23 cellular contexts compared by ENCODE assay signal in the genomic region with DNA sequence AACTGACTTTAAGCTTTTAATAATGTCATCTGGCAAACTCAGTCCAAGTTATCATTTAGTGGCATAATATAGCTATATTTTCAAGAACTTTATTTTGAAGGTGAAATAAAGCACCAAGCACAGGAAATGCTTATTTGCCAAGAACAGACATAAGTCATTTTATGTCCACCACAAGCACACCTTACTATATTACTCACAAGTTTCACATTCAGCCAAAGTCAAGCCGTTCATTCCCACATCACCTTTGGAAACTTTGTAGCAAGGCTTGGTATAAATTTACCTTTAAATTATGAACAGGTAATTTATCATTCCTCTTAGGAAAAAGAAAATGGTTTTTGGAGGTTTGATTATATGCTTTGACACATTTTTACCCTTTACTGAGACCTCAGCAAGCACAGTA.
DNase-seq lines count a peak whose midpoint lies in the region; ATAC-seq and TF ChIP-seq lines count a peak whose summit lies in the region.
"Had no signal": no experiment of that assay in that cellular context is flagged by ENCODE, and none has a peak within 500 bp of the region (broad histone marks: within the 10 kb centered on the region; RNA-seq: fewer than 3 reads in every experiment).

No MANE protein-coding gene starts in this region.

- POLR2A ChIA-PET in activated CD8-positive, alpha-beta T cell treated with anti-CD3 and anti-CD28 coated beads, Interleukin-2, amount 10 ng/mL, durations not matched to agents 7 days and 5 days (lab: Charles Lee): no interaction called here

- no peak overlapping the region for H2AFZ ChIP-seq in MM.1S (ENCODE audit: low read length)

- H3K4me2 ChIP-seq in MM.1S (ENCODE audit: low read depth, low read length): no peak overlapping the region

- no peak overlapping the region for H3K4me3 Mint-ChIP-seq in activated CD8-positive, alpha-beta T cell treated with anti-CD3 and anti-CD28 coated beads, Interleukin-2, amount 10 ng/mL, durations not matched to agents 7 days and 5 days
- H3K4me3 Mint-ChIP-seq: activated T-cell treated with anti-CD3 and anti-CD28 coated beads, Interleukin-2, amount 50 U/mL, for 24 hours; stimulated activated memory B cell treated with anti-CD40 and anti-IgM and Interleukin-4, amounts not matched to agents 10 μg/mL and 1 μg/mL and 100 μg/mL, for 72 hours had no signal

- H3K27me3 Mint-ChIP-seq in activated CD8-positive, alpha-beta T cell treated with anti-CD3 and anti-CD28 coated beads, Interleukin-2, amount 10 ng/mL, durations not matched to agents 7 days and 5 days (ENCODE audit: low read depth): no peaks in the 10 kb centered on the region
- H3K27me3 Mint-ChIP-seq: activated T-cell treated with anti-CD3 and anti-CD28 coated beads, Interleukin-2, amount 50 U/mL, for 24 hours; stimulated activated memory B cell treated with anti-CD40 and anti-IgM and Interleukin-4, amounts not matched to agents 10 μg/mL and 1 μg/mL and 100 μg/mL, for 72 hours had no signal

- DNase-seq in MM.1S (peak; percentile 23), NCI-H2171 (lab: John Stamatoyannopoulos, UW) (no peak), NCI-H2196 treated with DMSO at 0.1 percent for 48 hours (lab: John Stamatoyannopoulos, UW; ENCODE audit: unreplicated experiment) (no peak)
- DNase-seq in stimulated activated naive CD4-positive, alpha-beta T cell (lab: John Stamatoyannopoulos, UW): no peak
- DNase-seq in activated CD8-positive, alpha-beta T cell treated with anti-CD3 and anti-CD28 coated beads, Interleukin-2, amount 10 ng/mL, durations not matched to agents 7 days and 5 days: no peak
- DNase-seq: activated CD4-positive, alpha-beta T cell treated with anti-CD3 and anti-CD28 coated beads for 48 hours; activated T-cell treated with anti-CD3 and anti-CD28 coated beads, Interleukin-2, amount 50 U/mL, for 24 hours; DMS 273 treated with DMSO at 0.1 percent for 48 hours; effector CD8-positive, alpha-beta T cell; Karpas-422; left cardiac atrium; NCI-H1436; NCI-H446; ovary; SJCRH30; T-helper 9 cell; upper lobe of left lung had no signal

- no peaks in the 10 kb centered on the region for H3K4me1 Mint-ChIP-seq in activated CD8-positive, alpha-beta T cell treated with anti-CD3 and anti-CD28 coated beads, Interleukin-2, amount 10 ng/mL, durations not matched to agents 7 days and 5 days (ENCODE audit: low read depth)
- H3K4me1 Mint-ChIP-seq: stimulated activated memory B cell treated with anti-CD40 and anti-IgM and Interleukin-4, amounts not matched to agents 10 μg/mL and 1 μg/mL and 100 μg/mL, for 72 hours had no signal

- H3K27ac Mint-ChIP-seq in activated CD8-positive, alpha-beta T cell treated with anti-CD3 and anti-CD28 coated beads, Interleukin-2, amount 10 ng/mL, durations not matched to agents 7 days and 5 days: no peak overlapping the region
- H3K27ac Mint-ChIP-seq: activated T-cell treated with anti-CD3 and anti-CD28 coated beads, Interleukin-2, amount 50 U/mL, for 24 hours; stimulated activated memory B cell treated with anti-CD40 and anti-IgM and Interleukin-4, amounts not matched to agents 10 μg/mL and 1 μg/mL and 100 μg/mL, for 72 hours had no signal

- no peaks in the 10 kb centered on the region for H3K27me3 ChIP-seq in MM.1S (replicated peaks; ENCODE audit: insufficient read depth, low read length)
- H3K27me3 ChIP-seq: cardiac muscle cell, SJCRH30, upper lobe of left lung had no signal

- H3K9me3 Mint-ChIP-seq in activated CD8-positive, alpha-beta T cell treated with anti-CD3 and anti-CD28 coated beads, Interleukin-2, amount 10 ng/mL, durations not matched to agents 7 days and 5 days (ENCODE audit: insufficient read depth): no peaks in the 10 kb centered on the region

- no peaks in the 10 kb centered on the region for H3K79me2 ChIP-seq in MM.1S (ENCODE audit: low read length)

- no peaks in the 10 kb centered on the region for H3K36me3 ChIP-seq in MM.1S (replicated peaks; ENCODE audit: insufficient read depth, low read length)
- H3K36me3 ChIP-seq: cardiac muscle cell, ovary, SJCRH30, upper lobe of left lung had no signal

- no peaks in the 10 kb centered on the region for H3K9me3 ChIP-seq in MM.1S (replicated peaks; ENCODE audit: insufficient read depth, low read length)
- H3K9me3 ChIP-seq: ovary, SJCRH30, upper lobe of left lung had no signal

- H4K20me1 ChIP-seq in MM.1S (ENCODE audit: insufficient read depth, low read length): no peaks in the 10 kb centered on the region

- CTCF ChIA-PET in activated CD8-positive, alpha-beta T cell treated with anti-CD3 and anti-CD28 coated beads, Interleukin-2, amount 10 ng/mL, durations not matched to agents 7 days and 5 days (lab: Charles Lee): no interaction called here

- H3F3A ChIP-seq in MM.1S (ENCODE audit: insufficient read depth, low read length): no peaks in the 10 kb centered on the region

- H3K27ac ChIP-seq in MM.1S (ENCODE audit: low read length): no peak overlapping the region
- H3K27ac ChIP-seq: cardiac muscle cell, ovary, SJCRH30, skin epidermis, upper lobe of left lung had no signal

- H3K4me3 ChIP-seq in MM.1S (ENCODE audit: low read length): no peak overlapping the region
- H3K4me3 ChIP-seq: cardiac muscle cell, ovary, SJCRH30, skin epidermis, upper lobe of left lung had no signal

- TF ChIP-seq CTCF in MM.1S (IDR thresholded peaks at IDR 0.05; ENCODE audit: low read length): no peak

- H3K9ac ChIP-seq in MM.1S (ENCODE audit: low read length): no peak overlapping the region

- peak; percentile 73 for ATAC-seq in GM18870 (IDR thresholded peaks at IDR 0.05; ENCODE audit: unreplicated experiment)
- peak; percentile 73 for ATAC-seq in GM21619 (IDR thresholded peaks at IDR 0.05; ENCODE audit: unreplicated experiment)
- ATAC-seq in HG03060 (IDR thresholded peaks at IDR 0.05; ENCODE audit: low read depth, unreplicated experiment): peak; percentile 51
- no peak for ATAC-seq in activated CD8-positive, alpha-beta T cell treated with anti-CD3 and anti-CD28 coated beads, Interleukin-2, amount 10 ng/mL, durations not matched to agents 7 days and 5 days
- ATAC-seq: left cardiac atrium; stimulated activated memory B cell treated with anti-CD40 and anti-IgM and Interleukin-4, amounts not matched to agents 10 μg/mL and 1 μg/mL and 100 μg/mL, for 72 hours had no signal

- H3K36me3 Mint-ChIP-seq in activated CD8-positive, alpha-beta T cell treated with anti-CD3 and anti-CD28 coated beads, Interleukin-2, amount 10 ng/mL, durations not matched to agents 7 days and 5 days (ENCODE audit: low read depth): no peaks in the 10 kb centered on the region
- H3K36me3 Mint-ChIP-seq: stimulated activated memory B cell treated with anti-CD40 and anti-IgM and Interleukin-4, amounts not matched to agents 10 μg/mL and 1 μg/mL and 100 μg/mL, for 72 hours had no signal

- no peaks in the 10 kb centered on the region for H3K4me1 ChIP-seq in MM.1S (ENCODE audit: low read length)
- H3K4me1 ChIP-seq: SJCRH30, upper lobe of left lung had no signal

- H3K9me2 ChIP-seq in MM.1S (replicated peaks; ENCODE audit: insufficient read depth, low read length): no peaks in the 10 kb centered on the region
